11 cellular contexts compared by ENCODE assay signal in the genomic region with DNA sequence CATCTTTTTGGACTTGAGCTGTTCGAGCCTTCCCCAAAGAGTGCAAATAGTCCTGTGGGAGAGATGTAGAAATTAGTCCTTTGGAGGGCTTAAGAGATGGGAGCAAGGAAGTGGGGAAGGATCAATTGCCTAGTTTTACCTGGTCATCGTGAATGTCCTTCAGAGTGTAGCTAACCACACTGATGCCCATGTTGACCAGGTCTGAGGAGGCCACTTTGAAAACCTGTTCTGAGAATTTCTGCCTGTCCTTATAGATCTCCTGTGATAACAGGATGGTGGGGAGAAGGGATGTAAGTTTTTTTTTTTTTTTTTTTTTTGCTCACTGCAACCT. TPM values are rescaled to one million over a fixed set of nuclear protein-coding genes. Genes with fewer than 3 reads are reported as not detected.
DNase-seq lines count a peak whose midpoint lies in the region; ATAC-seq and TF ChIP-seq lines count a peak whose summit lies in the region.
"Had no signal": no experiment of that assay in that cellular context is flagged by ENCODE, and none has a peak within 500 bp of the region (broad histone marks: within the 10 kb centered on the region; RNA-seq: fewer than 3 reads in every experiment).

No MANE protein-coding gene starts in this region.

- H3K4me3 Mint-ChIP-seq in GM23338 = peak overlapping the region; percentile 92
- peak overlapping the region; percentile 96 for H3K4me3 Mint-ChIP-seq in activated naive CD8-positive, alpha-beta T cell treated with anti-CD3 and anti-CD28 coated beads, Interleukin-2, amount 50 U/mL, for 24 hours
- peak overlapping the region in 8 of 10 donors; percentile 30 to 96 (median 54) for H3K4me3 Mint-ChIP-seq in naive thymus-derived CD8-positive, alpha-beta T cell

- no peaks in the 10 kb centered on the region; the same call in 2 of the 3 replicates for H3K9me3 Mint-ChIP-seq in GM23338
- H3K9me3 Mint-ChIP-seq in activated naive CD8-positive, alpha-beta T cell treated with anti-CD3 and anti-CD28 coated beads, Interleukin-2, amount 50 U/mL, for 24 hours = no peaks in the 10 kb centered on the region
- H3K9me3 Mint-ChIP-seq in naive thymus-derived CD8-positive, alpha-beta T cell = no peaks in the 10 kb centered on the region

- H3K9me3 ChIP-seq in BLaER1 treated with 17β-estradiol and CSF1 and Interleukin-3, amounts not matched to agents 10 nM and 100 nM (replicated peaks in 1 of 11) = peaks cover 0 to 7% (median 0%) of the 10 kb centered on the region in 11 experiments; a peak in 5 of 22 replicates
- H3K9me3 ChIP-seq in vagina = no peaks in the 10 kb centered on the region

- H3K27ac ChIP-seq in BLaER1 treated with 17β-estradiol and CSF1 and Interleukin-3, amounts not matched to agents 10 nM and 100 nM = peak overlapping the region in 10 of 11 experiments; percentile 10 to 99 (median 98); a peak in 13 of 22 replicates
- H3K27ac ChIP-seq in GM23338 (ENCODE audit: low read depth) (no peak overlapping the region), vagina (no peak overlapping the region)

- H3K27me3 ChIP-seq in BLaER1 treated with 17β-estradiol and CSF1 and Interleukin-3, amounts not matched to agents 10 nM and 100 nM = no peaks in the 10 kb centered on the region
- H3K27me3 ChIP-seq in GM23338 (ENCODE audit: insufficient read depth) (peaks cover 8% of the 10 kb centered on the region), vagina (no peaks in the 10 kb centered on the region)

- H3K27me3 Mint-ChIP-seq in GM23338 (ENCODE audit: insufficient read depth, low read depth, poor library complexity) = peaks cover 28% of the 10 kb centered on the region
- H3K27me3 Mint-ChIP-seq in activated naive CD8-positive, alpha-beta T cell treated with anti-CD3 and anti-CD28 coated beads, Interleukin-2, amount 50 U/mL, for 24 hours = peaks cover 5% of the 10 kb centered on the region
- H3K27me3 Mint-ChIP-seq in naive thymus-derived CD8-positive, alpha-beta T cell = no peaks in the 10 kb centered on the region

- peaks cover 57 to 76% (median 68%) of the 10 kb centered on the region in 11 experiments for H3K36me3 ChIP-seq in BLaER1 treated with 17β-estradiol and CSF1 and Interleukin-3, amounts not matched to agents 10 nM and 100 nM
- H3K36me3 ChIP-seq in GM23338 (ENCODE audit: insufficient read depth) (peaks cover 31% of the 10 kb centered on the region), vagina (peaks cover 0 to 46% of the 10 kb centered on the region in 2 donors)

- H3K4me3 ChIP-seq in BLaER1 treated with 17β-estradiol and CSF1 and Interleukin-3, amounts not matched to agents 10 nM and 100 nM = peak overlapping the region in 4 of 10 experiments; percentile 15 to 99 (median 55); a peak in 6 of 20 replicates
- H3K4me3 ChIP-seq in GM23338 (no peak overlapping the region), vagina (no peak overlapping the region)

- peaks cover 63% of the 10 kb centered on the region for H3K36me3 Mint-ChIP-seq in GM23338 (ENCODE audit: low read depth)
- H3K36me3 Mint-ChIP-seq in activated naive CD8-positive, alpha-beta T cell treated with anti-CD3 and anti-CD28 coated beads, Interleukin-2, amount 50 U/mL, for 24 hours (ENCODE audit: low read depth) = peaks cover 73% of the 10 kb centered on the region
- H3K36me3 Mint-ChIP-seq in naive thymus-derived CD8-positive, alpha-beta T cell = peaks cover 0 to 26% (median 11%) of the 10 kb centered on the region in 3 donors

- ATAC-seq in GM23338 (no peak), GM18870 (IDR thresholded peaks at IDR 0.05; ENCODE audit: unreplicated experiment) (no peak)
- no peak for ATAC-seq in activated naive CD8-positive, alpha-beta T cell treated with anti-CD3 and anti-CD28 coated beads, Interleukin-2, amount 50 U/mL, for 24 hours
- ATAC-seq in naive thymus-derived CD8-positive, alpha-beta T cell = no peak

- H3K4me2 ChIP-seq in BLaER1 treated with 17β-estradiol and CSF1 and Interleukin-3, amounts not matched to agents 10 nM and 100 nM = peak overlapping the region; percentile 90 to 99 (median 95); a peak in 21 of 22 replicates
- H3K4me2 ChIP-seq in GM23338 = no peak overlapping the region

- H3K4me1 ChIP-seq in BLaER1 treated with 17β-estradiol and CSF1 and Interleukin-3, amounts not matched to agents 10 nM and 100 nM = peaks cover 62 to 76% (median 74%) of the 10 kb centered on the region in 10 experiments
- peaks cover 19% of the 10 kb centered on the region for H3K4me1 ChIP-seq in GM23338 (ENCODE audit: insufficient read depth)
- H3K4me1 ChIP-seq in vagina = peaks cover 62% of the 10 kb centered on the region

- H2AFZ ChIP-seq in GM23338 = no peak overlapping the region

- DNase-seq in GM23338 (ENCODE audit: low spot score) (no peak), NCI-H2081 (lab: John Stamatoyannopoulos, UW) (no peak), inferior parietal cortex (ENCODE audit: extremely low spot score) (no peak), vagina (ENCODE audit: extremely low spot score in 2 of 2) (no peak)
- DNase-seq in activated naive CD8-positive, alpha-beta T cell treated with anti-CD3 and anti-CD28 coated beads, Interleukin-2, amount 50 U/mL, for 24 hours = no peak
- DNase-seq in naive thymus-derived CD8-positive, alpha-beta T cell = no peak
- DNase-seq: DMS79; effector CD4-positive, alpha-beta T cell; NCI-H226 had no signal

- H3K79me2 ChIP-seq in GM23338 (replicated peaks; ENCODE audit: insufficient read depth) = peaks cover 20% of the 10 kb centered on the region

- H3K27ac Mint-ChIP-seq in GM23338 = no peak overlapping the region; the same call in 1 of the 2 replicates
- H3K27ac Mint-ChIP-seq in activated naive CD8-positive, alpha-beta T cell treated with anti-CD3 and anti-CD28 coated beads, Interleukin-2, amount 50 U/mL, for 24 hours = peak overlapping the region; percentile 85
- H3K27ac Mint-ChIP-seq in naive thymus-derived CD8-positive, alpha-beta T cell = peak overlapping the region in 7 of 10 donors; percentile 16 to 85 (median 77)

- TF ChIP-seq CTCF in GM23338 (conservative IDR thresholded peaks at IDR 0.05; ENCODE audit: low read depth in 2 of 2) (no peak), vagina (IDR thresholded peaks at IDR 0.05) (no peak)

- H3F3A ChIP-seq in GM23338 (replicated peaks; ENCODE audit: low read depth) = peaks cover 34% of the 10 kb centered on the region

- no peak for TF ChIP-seq POLR2A in vagina (IDR thresholded peaks at IDR 0.05)

- intact Hi-C loops in vagina (cut with DNase I) = loop anchor here (2.0 to 5.0 kb wide), 2 partner anchors 42 to 144 kb away; a partner anchor contains a TSS

- H3K9ac ChIP-seq in BLaER1 treated with 17β-estradiol and CSF1 and Interleukin-3, amounts not matched to agents 10 nM and 100 nM = peak overlapping the region; percentile 44 to 100 (median 99); a peak in 16 of 22 replicates

- peaks cover 31 to 76% (median 60%) of the 10 kb centered on the region in 11 experiments; a peak in 21 of 22 replicates for H4K20me1 ChIP-seq in BLaER1 treated with 17β-estradiol and CSF1 and Interleukin-3, amounts not matched to agents 10 nM and 100 nM
- peaks cover 18% of the 10 kb centered on the region for H4K20me1 ChIP-seq in GM23338 (replicated peaks; ENCODE audit: insufficient read depth)

- POLR2A ChIA-PET in naive thymus-derived CD8-positive, alpha-beta T cell (lab: Charles Lee) = interaction anchor here (0.7 to 1.8 kb wide), 4 partner anchors 10 to 53 kb away, joined by 3 to 8 read pairs (median 5); no protein-coding TSS in a partner anchor

- H3K4me1 Mint-ChIP-seq in GM23338 = peaks cover 23% of the 10 kb centered on the region
- peaks cover 89% of the 10 kb centered on the region for H3K4me1 Mint-ChIP-seq in activated naive CD8-positive, alpha-beta T cell treated with anti-CD3 and anti-CD28 coated beads, Interleukin-2, amount 50 U/mL, for 24 hours
- peaks cover 54 to 88% (median 85%) of the 10 kb centered on the region in 4 donors for H3K4me1 Mint-ChIP-seq in naive thymus-derived CD8-positive, alpha-beta T cell

- H3K9me2 ChIP-seq in GM23338 (ENCODE audit: insufficient read depth) = no peaks in the 10 kb centered on the region

TF ChIP-seq in GM23338, 12 proteins besides CTCF, POLR2A, EP300 and RAD21 (continues in another document):
- TF ChIP-seq CREB1 (CRISPR knock-in tag; IDR thresholded peaks at IDR 0.05; ENCODE audit: low read depth) = no peak
- no peak for TF ChIP-seq EZH2 (IDR thresholded peaks at IDR 0.05; ENCODE audit: low read depth, unreplicated experiment)
- TF ChIP-seq ZNF331 (CRISPR knock-in tag; IDR thresholded peaks at IDR 0.05; ENCODE audit: low read depth) = no peak

RNA-seq across cellular contexts. Expression of a gene that starts 2.0 kb away (rescaled TPM):
- total RNA-seq in GM23338 (2014; rRNA removed; shearing (Covaris generic)) = 70.4 and 94.5 TPM in 2 replicates
- polyA plus RNA-seq in GM23338 (2016; fragmentation: Nextera tagmentation; extraction: Ambion mirVana) = 72.2 and 75.1 TPM in 2 replicates
- total RNA-seq in naive thymus-derived CD8-positive, alpha-beta T cell = 10 to 100 TPM; 74.1 to 79.8 TPM
- polyA plus RNA-seq in naive thymus-derived CD8-positive, alpha-beta T cell = 10 to 100 TPM; 76.0 to 98.4 (median 78.4) TPM
- 165 TPM for total RNA-seq in vagina

RNA-seq across cellular contexts. Expression of a gene that starts 3.8 kb away (rescaled TPM):
- 14.1 and 19.9 TPM in 2 replicates for total RNA-seq in GM23338 (2014; rRNA removed; shearing (Covaris generic))
- 21.2 and 23.3 TPM in 2 replicates for polyA plus RNA-seq in GM23338 (2016; fragmentation: Nextera tagmentation; extraction: Ambion mirVana)
- 10 to 100 TPM; 16.0 to 17.0 TPM for total RNA-seq in naive thymus-derived CD8-positive, alpha-beta T cell
- 1 to 10 TPM in 2 of 3 donors, under 1 TPM in 1; 0.58 to 1.8 (median 1.5) TPM for polyA plus RNA-seq in naive thymus-derived CD8-positive, alpha-beta T cell
- 40.5 TPM for total RNA-seq in vagina

RNA-seq across cellular contexts. Expression of a gene that starts 20.4 kb away (rescaled TPM):
- total RNA-seq in GM23338 (2014; rRNA removed; shearing (Covaris generic)) = 1,591 and 1,704 TPM in 2 replicates
- 1,041 and 1,059 TPM in 2 replicates for polyA plus RNA-seq in GM23338 (2016; fragmentation: Nextera tagmentation; extraction: Ambion mirVana)
- 100 to 1,000 TPM; 171 to 187 TPM for total RNA-seq in naive thymus-derived CD8-positive, alpha-beta T cell
- 100 to 1,000 TPM in 1 of 3 donors, 10 to 100 TPM in 2; 79.2 to 116 (median 83.3) TPM for polyA plus RNA-seq in naive thymus-derived CD8-positive, alpha-beta T cell
- 293 TPM for total RNA-seq in vagina

RNA-seq across cellular contexts. Expression of a gene that starts 23.4 kb away (rescaled TPM):
- total RNA-seq in GM23338 (2014; rRNA removed; shearing (Covaris generic)) = 28.9 and 32.7 TPM in 2 replicates
- 17.2 and 19.7 TPM in 2 replicates for polyA plus RNA-seq in GM23338 (2016; fragmentation: Nextera tagmentation; extraction: Ambion mirVana)
- 10 to 100 TPM; 50.8 to 54.9 TPM for total RNA-seq in naive thymus-derived CD8-positive, alpha-beta T cell
- polyA plus RNA-seq in naive thymus-derived CD8-positive, alpha-beta T cell = 1 to 10 TPM; 1.3 to 6.3 (median 2.8) TPM
- 12.3 TPM for total RNA-seq in vagina

RNA-seq across cellular contexts. Expression of a gene that starts 49.7 kb away (rescaled TPM):
- total RNA-seq in GM23338 (2014; rRNA removed; shearing (Covaris generic)) = 11.3 and 13.8 TPM in 2 replicates
- 29.7 and 33.8 TPM in 2 replicates for polyA plus RNA-seq in GM23338 (2016; fragmentation: Nextera tagmentation; extraction: Ambion mirVana)
- total RNA-seq in naive thymus-derived CD8-positive, alpha-beta T cell = 1 to 10 TPM; 2.4 TPM
- 1 to 10 TPM; 3.7 to 5.4 (median 5.4) TPM for polyA plus RNA-seq in naive thymus-derived CD8-positive, alpha-beta T cell
- 6.1 TPM for total RNA-seq in vagina

Comparison
In these comparisons a context has a peak if more than half of its experiments do, and no peak if none do; other contexts are left out.
1. H3K27ac ChIP-seq: peak in BLaER1 treated with 17β-estradiol and CSF1 and Interleukin-3, amounts not matched to agents 10 nM and 100 nM (10 of 11); none in GM23338 (single experiment) and vagina (single experiment).
2. Peak in every context shown above with its lines, with median percentiles within 50 percentile points of each other: H3K4me3 Mint-ChIP-seq.